In the genomic region with DNA sequence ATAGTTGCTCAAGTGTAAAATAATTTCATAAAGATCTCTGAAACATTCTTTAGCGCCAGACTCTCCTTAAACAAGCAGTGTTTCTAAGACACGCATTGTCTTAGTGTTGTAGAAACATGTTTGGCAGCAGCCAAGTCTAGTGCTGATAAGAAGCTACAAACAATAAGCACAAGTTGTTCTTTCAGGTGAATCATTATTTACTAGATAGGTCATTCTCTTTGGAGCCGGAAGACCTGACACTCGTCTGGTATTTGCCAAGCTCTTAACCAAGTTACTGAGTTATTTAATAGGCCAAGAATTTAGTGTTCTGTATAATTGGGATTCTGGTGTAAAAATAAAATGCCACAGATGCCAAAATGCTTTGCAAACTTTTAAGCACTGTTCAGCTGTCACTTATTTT, we compare ENCODE assay signal across 12 cellular contexts.
DNase-seq lines count a peak whose midpoint lies in the region; ATAC-seq, FAIRE-seq and TF ChIP-seq lines count a peak whose summit lies in the region.
"Had no signal": no experiment of that assay in that cellular context is flagged by ENCODE, and none has a peak within 500 bp of the region (broad histone marks: within the 10 kb centered on the region; RNA-seq: fewer than 3 reads in every experiment).

No MANE protein-coding gene starts in this region.

- H3K9me2 ChIP-seq in GM23338 (ENCODE audit: insufficient read depth), result no peaks in the 10 kb centered on the region

- peaks cover 5% of the 10 kb centered on the region for H3K27me3 Mint-ChIP-seq in GM23338 (ENCODE audit: insufficient read depth, low read depth, poor library complexity)
- H3K27me3 Mint-ChIP-seq in activated naive CD8-positive, alpha-beta T cell treated with anti-CD3 and anti-CD28 coated beads, Interleukin-2, amount 50 U/mL, for 24 hours, result no peaks in the 10 kb centered on the region
- H3K27me3 Mint-ChIP-seq: activated B cell treated with CpG ODN at 0.5 μM for 24 hours had no signal

- H2AFZ ChIP-seq in GM23338, result no peak overlapping the region

- WGBS in pancreas, 2 donors, result 14 to 18% methylated on average over 4 of the region's 4 CpGs

- intact Hi-C loops in pancreas (cut with DNase I), result no loop called here

- no peaks in the 10 kb centered on the region for H3K79me2 ChIP-seq in GM23338 (replicated peaks; ENCODE audit: insufficient read depth)

- no peaks in the 10 kb centered on the region for H3K36me3 ChIP-seq in GM23338 (ENCODE audit: insufficient read depth)
- H3K36me3 ChIP-seq in pancreas, result no peaks in the 10 kb centered on the region

- H3F3A ChIP-seq in GM23338 (replicated peaks; ENCODE audit: low read depth), result no peaks in the 10 kb centered on the region

- H3K27ac ChIP-seq in GM23338 (ENCODE audit: low read depth) (no peak overlapping the region), pancreas (peak overlapping the region in 2 of 4 donors; percentile 24 to 31)

- no peaks in the 10 kb centered on the region for H3K36me3 Mint-ChIP-seq in GM23338 (ENCODE audit: low read depth)
- H3K36me3 Mint-ChIP-seq in activated naive CD8-positive, alpha-beta T cell treated with anti-CD3 and anti-CD28 coated beads, Interleukin-2, amount 50 U/mL, for 24 hours (ENCODE audit: low read depth), result no peaks in the 10 kb centered on the region

- H3K4me3 Mint-ChIP-seq in GM23338, result no peak overlapping the region
- H3K4me3 Mint-ChIP-seq in activated naive CD8-positive, alpha-beta T cell treated with anti-CD3 and anti-CD28 coated beads, Interleukin-2, amount 50 U/mL, for 24 hours, result no peak overlapping the region
- H3K4me3 Mint-ChIP-seq: activated B cell treated with CpG ODN at 0.5 μM for 24 hours had no signal

- ATAC-seq in GM23338 (no peak), pancreas (peak; percentile 60 to 86 (median 75))
- ATAC-seq in activated naive CD8-positive, alpha-beta T cell treated with anti-CD3 and anti-CD28 coated beads, Interleukin-2, amount 50 U/mL, for 24 hours, result no peak

- no peak overlapping the region for H3K4me3 ChIP-seq in GM23338
- H3K4me3 ChIP-seq in fibroblast of pulmonary artery (replicated peaks; ENCODE audit: low read depth, low read length), result no peak overlapping the region
- H3K4me3 ChIP-seq in pancreas, result no peak overlapping the region

- H3K27me3 ChIP-seq in GM23338 (ENCODE audit: insufficient read depth) (no peaks in the 10 kb centered on the region), pancreas (no peaks in the 10 kb centered on the region)

- H3K4me1 Mint-ChIP-seq in GM23338, result 0 out of 3 replicates have a peak, but pooled peaks cover 2% of the 10 kb centered on the region
- H3K4me1 Mint-ChIP-seq in activated naive CD8-positive, alpha-beta T cell treated with anti-CD3 and anti-CD28 coated beads, Interleukin-2, amount 50 U/mL, for 24 hours, result no peaks in the 10 kb centered on the region
- H3K4me1 Mint-ChIP-seq: activated B cell treated with CpG ODN at 0.5 μM for 24 hours had no signal

- no peaks in the 10 kb centered on the region for H3K4me1 ChIP-seq in GM23338 (ENCODE audit: insufficient read depth)
- H3K4me1 ChIP-seq in pancreas, result peaks cover 0 to 6% (median 0%) of the 10 kb centered on the region in 3 donors

- H3K9me3 ChIP-seq in pancreas, result no peaks in the 10 kb centered on the region

- H3K27ac Mint-ChIP-seq in GM23338, result 0 out of 2 replicates have a peak overlapping the region, but pooled peaks have one; percentile 54
- no peak overlapping the region for H3K27ac Mint-ChIP-seq in activated naive CD8-positive, alpha-beta T cell treated with anti-CD3 and anti-CD28 coated beads, Interleukin-2, amount 50 U/mL, for 24 hours
- H3K27ac Mint-ChIP-seq: activated B cell treated with CpG ODN at 0.5 μM for 24 hours; activated T-helper 2 cell treated with anti-CD3 and anti-CD28 coated beads, Interferon-gamma antibody, Interleukin-2, Interleukin-4, amounts not matched to agents 10 μg/mL and 5 μg/mL and 100 μg/mL, durations not matched to agents 14 hours and 24 hours and 36 hours had no signal

- TF ChIP-seq CTCF in GM23338 (conservative IDR thresholded peaks at IDR 0.05; ENCODE audit: low read depth in 2 of 2) (no peak), fibroblast of pulmonary artery (IDR thresholded peaks at IDR 0.05; ENCODE audit: low read length, missing control alignments) (no peak), pancreas (IDR thresholded peaks at IDR 0.05) (no peak)

- FAIRE-seq in pancreas (lab: Jason Lieb, UNC), result no peak
- FAIRE-seq: GM12891 had no signal

- H3K4me2 ChIP-seq in GM23338, result no peak overlapping the region

- H4K20me1 ChIP-seq in GM23338 (replicated peaks; ENCODE audit: insufficient read depth), result no peaks in the 10 kb centered on the region

- H3K9me3 Mint-ChIP-seq in GM23338, result no peaks in the 10 kb centered on the region
- H3K9me3 Mint-ChIP-seq in activated naive CD8-positive, alpha-beta T cell treated with anti-CD3 and anti-CD28 coated beads, Interleukin-2, amount 50 U/mL, for 24 hours, result peaks cover 4% of the 10 kb centered on the region
- H3K9me3 Mint-ChIP-seq: activated B cell treated with CpG ODN at 0.5 μM for 24 hours; activated T-helper 2 cell treated with anti-CD3 and anti-CD28 coated beads, Interferon-gamma antibody, Interleukin-2, Interleukin-4, amounts not matched to agents 10 μg/mL and 5 μg/mL and 100 μg/mL, durations not matched to agents 14 hours and 24 hours and 36 hours had no signal

- DNase-seq in GM23338 (ENCODE audit: low spot score), result no peak
- peak; percentile 41 for DNase-seq in NCI-H2196 treated with DMSO at 0.1 percent for 48 hours (lab: John Stamatoyannopoulos, UW; ENCODE audit: unreplicated experiment)
- peak; percentile 90 for DNase-seq in fibroblast of pulmonary artery (ENCODE audit: low read depth)
- DNase-seq in pancreas, result peak in 1 of 6 donors; percentile 11
- no peak for DNase-seq in 8988T
- DNase-seq in epidermal melanocyte (ENCODE audit: insufficient read length, low spot score), result no peak
- no peak for DNase-seq in COR-L47 (lab: John Stamatoyannopoulos, UW)
- no peak for DNase-seq in activated naive CD8-positive, alpha-beta T cell treated with anti-CD3 and anti-CD28 coated beads, Interleukin-2, amount 50 U/mL, for 24 hours
- DNase-seq: activated B cell treated with CpG ODN at 0.5 μM for 24 hours, NCI-H187 had no signal

TF ChIP-seq in GM23338, 12 proteins besides CTCF, POLR2A, EP300 and RAD21 (continues in another document):
- TF ChIP-seq EZH2phosphoT487 (IDR thresholded peaks at IDR 0.05; ENCODE audit: unreplicated experiment) (no peak), CREB1 (CRISPR knock-in tag; IDR thresholded peaks at IDR 0.05; ENCODE audit: low read depth) (no peak), JUNB (IDR thresholded peaks at IDR 0.05; ENCODE audit: unreplicated experiment) (no peak), EZH2 (IDR thresholded peaks at IDR 0.05; ENCODE audit: low read depth, unreplicated experiment) (no peak)
- TF ChIP-seq, protein P1, sequence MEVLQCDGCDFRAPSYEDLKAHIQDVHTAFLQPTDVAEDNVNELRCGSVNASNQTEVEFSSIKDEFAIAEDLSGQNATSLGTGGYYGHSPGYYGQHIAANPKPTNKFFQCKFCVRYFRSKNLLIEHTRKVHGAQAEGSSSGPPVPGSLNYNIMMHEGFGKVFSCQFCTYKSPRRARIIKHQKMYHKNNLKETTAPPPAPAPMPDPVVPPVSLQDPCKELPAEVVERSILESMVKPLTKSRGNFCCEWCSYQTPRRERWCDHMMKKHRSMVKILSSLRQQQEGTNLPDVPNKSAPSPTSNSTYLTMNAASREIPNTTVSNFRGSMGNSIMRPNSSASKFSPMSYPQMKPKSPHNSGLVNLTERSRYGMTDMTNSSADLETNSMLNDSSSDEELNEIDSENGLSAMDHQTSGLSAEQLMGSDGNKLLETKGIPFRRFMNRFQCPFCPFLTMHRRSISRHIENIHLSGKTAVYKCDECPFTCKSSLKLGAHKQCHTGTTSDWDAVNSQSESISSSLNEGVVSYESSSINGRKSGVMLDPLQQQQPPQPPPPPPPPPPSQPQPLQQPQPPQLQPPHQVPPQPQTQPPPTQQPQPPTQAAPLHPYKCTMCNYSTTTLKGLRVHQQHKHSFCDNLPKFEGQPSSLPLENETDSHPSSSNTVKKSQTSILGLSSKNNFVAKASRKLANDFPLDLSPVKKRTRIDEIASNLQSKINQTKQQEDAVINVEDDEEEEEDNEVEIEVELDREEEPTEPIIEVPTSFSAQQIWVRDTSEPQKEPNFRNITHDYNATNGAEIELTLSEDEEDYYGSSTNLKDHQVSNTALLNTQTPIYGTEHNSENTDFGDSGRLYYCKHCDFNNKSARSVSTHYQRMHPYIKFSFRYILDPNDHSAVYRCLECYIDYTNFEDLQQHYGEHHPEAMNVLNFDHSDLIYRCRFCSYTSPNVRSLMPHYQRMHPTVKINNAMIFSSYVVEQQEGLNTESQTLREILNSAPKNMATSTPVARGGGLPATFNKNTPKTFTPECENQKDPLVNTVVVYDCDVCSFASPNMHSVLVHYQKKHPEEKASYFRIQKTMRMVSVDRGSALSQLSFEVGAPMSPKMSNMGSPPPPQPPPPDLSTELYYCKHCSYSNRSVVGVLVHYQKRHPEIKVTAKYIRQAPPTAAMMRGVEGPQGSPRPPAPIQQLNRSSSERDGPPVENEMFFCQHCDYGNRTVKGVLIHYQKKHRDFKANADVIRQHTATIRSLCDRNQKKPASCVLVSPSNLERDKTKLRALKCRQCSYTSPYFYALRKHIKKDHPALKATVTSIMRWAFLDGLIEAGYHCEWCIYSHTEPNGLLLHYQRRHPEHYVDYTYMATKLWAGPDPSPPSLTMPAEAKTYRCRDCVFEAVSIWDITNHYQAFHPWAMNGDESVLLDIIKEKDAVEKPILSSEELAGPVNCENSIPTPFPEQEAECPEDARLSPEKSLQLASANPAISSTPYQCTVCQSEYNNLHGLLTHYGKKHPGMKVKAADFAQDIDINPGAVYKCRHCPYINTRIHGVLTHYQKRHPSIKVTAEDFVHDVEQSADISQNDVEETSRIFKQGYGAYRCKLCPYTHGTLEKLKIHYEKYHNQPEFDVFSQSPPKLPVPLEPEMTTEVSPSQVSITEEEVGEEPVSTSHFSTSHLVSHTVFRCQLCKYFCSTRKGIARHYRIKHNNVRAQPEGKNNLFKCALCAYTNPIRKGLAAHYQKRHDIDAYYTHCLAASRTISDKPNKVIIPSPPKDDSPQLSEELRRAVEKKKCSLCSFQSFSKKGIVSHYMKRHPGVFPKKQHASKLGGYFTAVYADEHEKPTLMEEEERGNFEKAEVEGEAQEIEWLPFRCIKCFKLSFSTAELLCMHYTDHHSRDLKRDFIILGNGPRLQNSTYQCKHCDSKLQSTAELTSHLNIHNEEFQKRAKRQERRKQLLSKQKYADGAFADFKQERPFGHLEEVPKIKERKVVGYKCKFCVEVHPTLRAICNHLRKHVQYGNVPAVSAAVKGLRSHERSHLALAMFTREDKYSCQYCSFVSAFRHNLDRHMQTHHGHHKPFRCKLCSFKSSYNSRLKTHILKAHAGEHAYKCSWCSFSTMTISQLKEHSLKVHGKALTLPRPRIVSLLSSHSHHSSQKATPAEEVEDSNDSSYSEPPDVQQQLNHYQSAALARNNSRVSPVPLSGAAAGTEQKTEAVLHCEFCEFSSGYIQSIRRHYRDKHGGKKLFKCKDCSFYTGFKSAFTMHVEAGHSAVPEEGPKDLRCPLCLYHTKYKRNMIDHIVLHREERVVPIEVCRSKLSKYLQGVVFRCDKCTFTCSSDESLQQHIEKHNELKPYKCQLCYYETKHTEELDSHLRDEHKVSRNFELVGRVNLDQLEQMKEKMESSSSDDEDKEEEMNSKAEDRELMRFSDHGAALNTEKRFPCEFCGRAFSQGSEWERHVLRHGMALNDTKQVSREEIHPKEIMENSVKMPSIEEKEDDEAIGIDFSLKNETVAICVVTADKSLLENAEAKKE (CRISPR knock-in tag; IDR thresholded peaks at IDR 0.05), result no peak

Comparison
In these comparisons a context has a peak if more than half of its experiments do, and no peak if none do; other contexts are left out.
1. ATAC-seq: peak in pancreas (4 of 4); none in GM23338 (single experiment) and activated naive CD8-positive, alpha-beta T cell treated with anti-CD3 and anti-CD28 coated beads, Interleukin-2, amount 50 U/mL, for 24 hours (single experiment).
2. DNase-seq: peak in NCI-H2196 treated with DMSO at 0.1 percent for 48 hours (single experiment) and fibroblast of pulmonary artery (single experiment); none in GM23338 (single experiment), 8988T (single experiment), epidermal melanocyte (single experiment), COR-L47 (single experiment) and activated naive CD8-positive, alpha-beta T cell treated with anti-CD3 and anti-CD28 coated beads, Interleukin-2, amount 50 U/mL, for 24 hours (single experiment).